In the genomic region with DNA sequence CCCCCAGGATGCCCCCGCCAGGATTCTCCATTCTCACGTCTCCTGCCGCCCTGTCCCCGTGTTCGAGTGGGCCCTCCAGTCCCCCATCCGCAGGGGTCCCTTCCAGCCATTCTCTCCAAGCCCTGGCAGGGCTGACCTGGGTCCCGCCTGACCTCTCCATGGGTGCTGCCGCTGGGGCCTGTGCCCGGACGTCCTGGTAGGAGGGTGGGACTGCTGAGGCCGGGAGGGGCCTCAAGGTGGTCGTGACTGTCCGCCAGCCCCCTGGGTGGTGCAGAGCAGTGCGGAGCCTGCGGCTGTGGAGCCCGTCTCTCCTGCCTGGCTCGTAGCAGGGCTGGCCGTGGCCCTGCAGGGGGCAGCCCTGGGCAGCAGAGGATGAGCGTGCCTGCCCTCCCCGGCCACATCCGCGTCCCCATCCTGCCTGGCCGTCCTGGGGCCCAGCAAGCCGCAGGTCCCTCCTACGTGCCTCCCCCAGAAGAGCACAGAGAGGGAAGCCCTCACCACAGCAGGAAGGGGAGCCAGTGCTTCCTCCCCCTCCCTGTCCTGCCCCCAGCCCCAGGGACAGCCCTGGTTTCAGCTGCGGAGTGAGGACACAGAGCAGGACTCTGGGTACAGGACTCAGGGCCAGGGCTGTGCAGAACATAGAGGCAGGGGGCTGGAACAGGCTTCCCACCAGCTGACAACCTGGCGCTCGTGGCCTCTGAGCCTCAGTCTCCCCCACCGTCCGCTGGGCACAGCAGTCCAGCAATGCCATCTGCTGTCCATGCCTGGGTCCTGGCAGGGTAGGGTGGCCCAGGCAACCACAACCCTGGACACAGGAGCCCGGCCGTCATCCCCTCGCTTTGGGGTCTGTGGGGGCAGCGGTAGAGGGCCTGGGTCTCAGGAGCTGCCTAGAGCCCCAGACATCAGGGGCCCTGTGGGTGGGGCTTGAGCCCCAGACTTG, we compare ENCODE assay signal across 1 cellular context.
TF ChIP-seq lines count a peak whose summit lies in the region.

No MANE protein-coding gene starts in this region.

TF ChIP-seq in neural cell, 6 proteins besides CTCF, POLR2A, EP300 and RAD21 (continued from another document):
- TF ChIP-seq, protein P1, sequence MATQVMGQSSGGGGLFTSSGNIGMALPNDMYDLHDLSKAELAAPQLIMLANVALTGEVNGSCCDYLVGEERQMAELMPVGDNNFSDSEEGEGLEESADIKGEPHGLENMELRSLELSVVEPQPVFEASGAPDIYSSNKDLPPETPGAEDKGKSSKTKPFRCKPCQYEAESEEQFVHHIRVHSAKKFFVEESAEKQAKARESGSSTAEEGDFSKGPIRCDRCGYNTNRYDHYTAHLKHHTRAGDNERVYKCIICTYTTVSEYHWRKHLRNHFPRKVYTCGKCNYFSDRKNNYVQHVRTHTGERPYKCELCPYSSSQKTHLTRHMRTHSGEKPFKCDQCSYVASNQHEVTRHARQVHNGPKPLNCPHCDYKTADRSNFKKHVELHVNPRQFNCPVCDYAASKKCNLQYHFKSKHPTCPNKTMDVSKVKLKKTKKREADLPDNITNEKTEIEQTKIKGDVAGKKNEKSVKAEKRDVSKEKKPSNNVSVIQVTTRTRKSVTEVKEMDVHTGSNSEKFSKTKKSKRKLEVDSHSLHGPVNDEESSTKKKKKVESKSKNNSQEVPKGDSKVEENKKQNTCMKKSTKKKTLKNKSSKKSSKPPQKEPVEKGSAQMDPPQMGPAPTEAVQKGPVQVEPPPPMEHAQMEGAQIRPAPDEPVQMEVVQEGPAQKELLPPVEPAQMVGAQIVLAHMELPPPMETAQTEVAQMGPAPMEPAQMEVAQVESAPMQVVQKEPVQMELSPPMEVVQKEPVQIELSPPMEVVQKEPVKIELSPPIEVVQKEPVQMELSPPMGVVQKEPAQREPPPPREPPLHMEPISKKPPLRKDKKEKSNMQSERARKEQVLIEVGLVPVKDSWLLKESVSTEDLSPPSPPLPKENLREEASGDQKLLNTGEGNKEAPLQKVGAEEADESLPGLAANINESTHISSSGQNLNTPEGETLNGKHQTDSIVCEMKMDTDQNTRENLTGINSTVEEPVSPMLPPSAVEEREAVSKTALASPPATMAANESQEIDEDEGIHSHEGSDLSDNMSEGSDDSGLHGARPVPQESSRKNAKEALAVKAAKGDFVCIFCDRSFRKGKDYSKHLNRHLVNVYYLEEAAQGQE (IDR thresholded peaks at IDR 0.05; ENCODE audit: borderline replicate concordance), result no peak
- TF ChIP-seq SMC3 (conservative IDR thresholded peaks at IDR 0.05; ENCODE audit: poor library complexity) (no peak), EZH2 (IDR thresholded peaks at IDR 0.05; ENCODE audit: borderline replicate concordance, insufficient read depth, low read length, poor library complexity, severe bottlenecking) (no peak), TAF1 (IDR thresholded peaks at IDR 0.05; ENCODE audit: low read depth) (no peak), MXI1 (conservative IDR thresholded peaks at IDR 0.05; ENCODE audit: poor library complexity, severe bottlenecking) (no peak)
